8 cellular contexts compared by ENCODE assay signal in the genomic region with DNA sequence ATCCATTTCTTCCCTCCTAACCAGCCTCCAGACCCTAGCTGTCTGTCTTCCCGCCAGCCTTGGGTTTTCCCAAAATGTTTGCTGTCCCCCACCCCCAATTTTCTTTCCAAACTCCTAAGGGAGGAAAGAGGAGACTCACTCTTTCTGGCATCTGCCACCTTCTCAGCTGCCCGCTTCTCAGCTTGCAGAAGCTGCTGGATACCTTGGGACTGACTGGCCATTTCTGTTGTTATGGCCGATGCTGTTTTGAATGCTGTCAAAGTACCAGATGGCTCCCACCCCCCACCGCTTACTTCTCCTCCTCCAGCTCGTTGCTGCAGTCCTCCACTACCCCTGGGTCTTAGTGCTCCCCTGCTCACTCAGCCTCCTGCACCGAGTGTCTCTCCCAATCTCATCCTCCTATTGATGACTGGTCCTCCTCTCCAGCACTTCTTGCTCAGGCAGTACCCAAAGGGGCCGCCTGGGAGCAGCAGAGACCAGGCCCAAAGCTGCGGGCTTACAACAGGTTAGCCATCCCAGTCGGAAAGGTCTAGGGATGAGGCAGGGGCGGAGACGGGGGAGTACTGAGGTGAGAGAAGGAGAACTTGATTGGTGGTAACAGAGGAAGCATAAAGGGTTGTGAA. TPM values are rescaled to one million over a fixed set of nuclear protein-coding genes. Genes with fewer than 3 reads are reported as not detected.
A peak's percentile ranks its signal among the peaks of the same experiment; 100 is the strongest.
DNase-seq lines count a peak whose midpoint lies in the region; ATAC-seq and TF ChIP-seq lines count a peak whose summit lies in the region.

A gene (minus strand): TSS at position 270 of the 623 bp plus-strand sequence. CDS start 49 bp downstream, at position 221.

- no peaks in the 10 kb centered on the region; the same call in 1 of the 2 replicates for H3F3A ChIP-seq in Loucy (ENCODE audit: low read depth)

- H3K9me3 ChIP-seq in Loucy (ENCODE audit: insufficient read depth, low read depth, low read length): no peaks in the 10 kb centered on the region

- H3K36me3 ChIP-seq in Loucy (ENCODE audit: insufficient read depth, low read length): no peaks in the 10 kb centered on the region

- H3K4me2 ChIP-seq in Loucy (ENCODE audit: low read depth, low read length, poor library complexity, severe bottlenecking): peak within 1 kb of the TSS; percentile 92

- no peaks in the 10 kb centered on the region for H3K9me3 Mint-ChIP-seq in nephron

- H2AFZ ChIP-seq in Loucy (ENCODE audit: low read length): peak within 1 kb of the TSS; percentile 77

- peaks cover 34% of the 10 kb centered on the region for H3K4me1 Mint-ChIP-seq in nephron

- H4K20me1 ChIP-seq in Loucy (ENCODE audit: insufficient read depth, low read length, poor library complexity, severe bottlenecking): peaks cover 6% of the 10 kb centered on the region

- H3K27me3 Mint-ChIP-seq in nephron (ENCODE audit: low read depth): no peaks in the 10 kb centered on the region

- no peaks in the 10 kb centered on the region for H3K9me2 ChIP-seq in Loucy (replicated peaks; ENCODE audit: low read depth, low read length)

- H3K4me3 ChIP-seq in Loucy (ENCODE audit: low read length, poor library complexity, severe bottlenecking) (peak within 1 kb of the TSS; percentile 79), fibroblast of the aortic adventitia (ENCODE audit: low read depth, low read length) (peak within 1 kb of the TSS; percentile 71)

- H3K27me3 ChIP-seq in Loucy (ENCODE audit: insufficient read depth, low read length, poor library complexity, severe bottlenecking): peaks cover 4% of the 10 kb centered on the region

- peaks cover 71% of the 10 kb centered on the region for H3K79me2 ChIP-seq in Loucy (ENCODE audit: insufficient read depth, low read length)

- H3K36me3 Mint-ChIP-seq in nephron (ENCODE audit: low read depth): peaks cover 23% of the 10 kb centered on the region

- peak within 1 kb of the TSS; percentile 83 to 89 (median 84) for H3K4me3 Mint-ChIP-seq in nephron

- peaks cover 31% of the 10 kb centered on the region for H3K4me1 ChIP-seq in Loucy (ENCODE audit: insufficient read depth, low read length, poor library complexity, severe bottlenecking)

- H3K9ac ChIP-seq in Loucy (ENCODE audit: low read depth, low read length, poor library complexity, severe bottlenecking): peak within 1 kb of the TSS; percentile 88

- peak; percentile 40 for TF ChIP-seq POLR2A in Raji (IDR thresholded peaks at IDR 0.05; ENCODE audit: insufficient read depth, low read depth, low read length)

- ATAC-seq in GM21737 (IDR thresholded peaks at IDR 0.05; ENCODE audit: unreplicated experiment): peak; percentile 46
- peak; percentile 71 for ATAC-seq in stimulated activated naive CD8-positive, alpha-beta T cell treated with anti-CD3 and anti-CD28 coated beads, Interleukin-15, Interleukin-2, amounts not matched to agents 100 U/mL and 50 U/mL, for 24 hours

- peak within 1 kb of the TSS; percentile 29 to 89 (median 77) for H3K27ac Mint-ChIP-seq in nephron

- TF ChIP-seq CTCF in Loucy (conservative IDR thresholded peaks at IDR 0.05; ENCODE audit: low read length) (peak; percentile 99), fibroblast of the aortic adventitia (IDR thresholded peaks at IDR 0.05; ENCODE audit: insufficient read depth, low read length) (peak; percentile 99), nephron (IDR thresholded peaks at IDR 0.05; ENCODE audit: unreplicated experiment in 3 of 3) (peak; percentile 92 to 98 (median 95))

- DNase-seq in COLO829 (ENCODE audit: low spot score): peak; percentile 80
- peak; percentile 78 for DNase-seq in activated T-helper 9 cell treated with anti-CD3 and anti-CD28 coated beads, Interleukin-2, amount 50 U/mL, for 16 hours (ENCODE audit: low read depth)
- peak; percentile 93 for DNase-seq in fibroblast of the aortic adventitia (ENCODE audit: low read depth)
- peak; percentile 93 for DNase-seq in stimulated activated naive CD8-positive, alpha-beta T cell treated with anti-CD3 and anti-CD28 coated beads, Interleukin-15, Interleukin-2, amounts not matched to agents 100 U/mL and 50 U/mL, for 24 hours

RNA-seq across cellular contexts. Expression of the gene that starts here (rescaled TPM):
- total RNA-seq in fibroblast of the aortic adventitia (ENCODE audit: low replicate concordance): 3.8 and 6.7 TPM in 2 replicates

Comparison
In these comparisons a context has a peak if more than half of its experiments do, and no peak if none do; other contexts are left out.
1. Peak in every context shown above with its lines: DNase-seq, ATAC-seq and H3K4me3 ChIP-seq.